ENCODE assay signal across 14 cellular contexts in the genomic region with DNA sequence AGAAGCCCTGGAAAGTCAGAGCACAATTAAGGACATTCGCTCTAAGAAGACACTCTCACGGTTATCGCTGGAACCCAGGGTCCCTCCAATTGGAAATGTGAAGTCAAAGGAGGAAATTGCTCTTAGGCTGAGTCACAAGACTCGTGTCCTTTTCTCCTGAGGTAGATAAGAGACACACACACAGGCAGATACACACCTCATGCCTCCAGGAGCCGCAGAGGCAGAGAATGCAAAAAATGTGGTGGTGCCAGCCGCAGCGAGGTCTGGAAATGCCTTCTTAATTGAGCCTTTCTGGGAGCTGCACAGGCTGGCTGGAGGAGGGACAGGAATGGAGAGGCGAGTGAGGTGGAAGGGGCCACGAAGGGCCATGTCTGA.
A peak's percentile ranks its signal among the peaks of the same experiment; 100 is the strongest.
DNase-seq lines count a peak whose midpoint lies in the region; ATAC-seq, FAIRE-seq and TF ChIP-seq lines count a peak whose summit lies in the region.
"Had no signal": no experiment of that assay in that cellular context is flagged by ENCODE, and none has a peak within 500 bp of the region (broad histone marks: within the 10 kb centered on the region; RNA-seq: fewer than 3 reads in every experiment).

No MANE protein-coding gene starts in this region.

- H3K9me2 ChIP-seq in OCI-LY7 (ENCODE audit: insufficient read depth, low read length) = no peaks in the 10 kb centered on the region

- ATAC-seq in K562 = peak; percentile 67
- peak in 1 of 2 donors; percentile 71 for ATAC-seq in upper lobe of left lung (ENCODE audit: low FRiP score in 2 of 2)
- ATAC-seq in GM21423 (IDR thresholded peaks at IDR 0.05; ENCODE audit: unreplicated experiment) = no peak

- H3K27me3 ChIP-seq in K562 (ENCODE audit: control insufficient read depth in 2 of 2, insufficient read depth in 2 of 2, low read length in 2 of 2) (no peaks in the 10 kb centered on the region), upper lobe of left lung (no peaks in the 10 kb centered on the region)

- H3K4me2 ChIP-seq in K562 (ENCODE audit: insufficient read depth, low read length) = peak overlapping the region; percentile 31; the same call in 1 of the 2 replicates
- no peak overlapping the region for H3K4me2 ChIP-seq in OCI-LY7 (ENCODE audit: low read length)

- H3K9me3 ChIP-seq in K562 (replicated peaks; ENCODE audit: control insufficient read depth, insufficient read depth, low read depth, low read length) = no peaks in the 10 kb centered on the region
- H3K9me3 ChIP-seq in upper lobe of left lung = no peaks in the 10 kb centered on the region
- H3K9me3 ChIP-seq in OCI-LY7 (ENCODE audit: low read length) = no peaks in the 10 kb centered on the region

- H3K79me2 ChIP-seq in K562 (ENCODE audit: control insufficient read depth, insufficient read depth, low read length) (no peaks in the 10 kb centered on the region), OCI-LY7 (ENCODE audit: insufficient read depth, low read depth, low read length) (no peaks in the 10 kb centered on the region)

- no peaks in the 10 kb centered on the region; the same call in 1 of the 2 replicates for H4K20me1 ChIP-seq in K562 (replicated peaks; ENCODE audit: control insufficient read depth, insufficient read depth, low read length)
- no peaks in the 10 kb centered on the region for H4K20me1 ChIP-seq in OCI-LY7 (ENCODE audit: insufficient read depth, low read length)

- TF ChIP-seq RAD21 in K562 (CRISPR knock-in tag; conservative IDR thresholded peaks at IDR 0.05 in 1 of 2, IDR thresholded peaks at IDR 0.05 in 1 of 2) = peak in 1 of 2 experiments; percentile 25; a peak in 1 of 4 replicates

- DNase-seq in NCI-H510A treated with DMSO at 0.1 percent for 48 hours (lab: John Stamatoyannopoulos, UW) = peak; percentile 70
- no peak for DNase-seq in NCI-H510A (lab: John Stamatoyannopoulos, UW)
- peak in 2 of 4 experiments; percentile 53 to 78 for DNase-seq in K562 (ENCODE audit: extremely low read depth in 1 of 4, low spot score in 3 of 4)
- DNase-seq in kidney glomerular epithelial cell (lab: John Stamatoyannopoulos, UW) = peak; percentile 94
- peak in 1 of 2 donors; percentile 52 for DNase-seq in upper lobe of left lung
- no peak for DNase-seq in NCI-H69 (lab: John Stamatoyannopoulos, UW)
- DNase-seq in OCI-LY7 (ENCODE audit: low spot score) = no peak
- DNase-seq: activated CD8-positive, alpha-beta memory T cell treated with anti-CD3 and anti-CD28 coated beads, Interleukin-2, amount 50 U/mL, for 48 hours; DMS 273 treated with DMSO at 0.1 percent for 48 hours; NCI-H1417 treated with DMSO at 0.1 percent for 48 hours had no signal

- CTCF ChIA-PET in K562 (lab: Yijun Ruan, JAX; ENCODE audit: low intra/inter-chr PET ratio) = interaction anchor here (1.1 to 1.6 kb wide), 3 partner anchors 355 to 622 kb away, joined by 5 to 6 read pairs (median 5); no protein-coding TSS in a partner anchor
- CTCF ChIA-PET in OCI-LY7 (lab: Charles Lee; ENCODE audit: unreplicated experiment) = interaction anchor here (0.5 kb wide), 1 partner anchor 231 kb away, joined by 3 read pairs; no protein-coding TSS in a partner anchor

- H3K27ac ChIP-seq in K562 (ENCODE audit: extremely low read depth, low read depth, low read length) = no peak overlapping the region; the same call in 2 of the 3 replicates
- peak overlapping the region in 3 of 4 donors; percentile 1 to 39 (median 23) for H3K27ac ChIP-seq in upper lobe of left lung
- no peak overlapping the region for H3K27ac ChIP-seq in OCI-LY7 (ENCODE audit: low read depth, low read length, poor library complexity, severe bottlenecking)
- H3K27ac ChIP-seq: 22Rv1, HL-60 had no signal

- FAIRE-seq in K562 (lab: Jason Lieb, UNC) = peak; percentile 74
- FAIRE-seq: TTC549 had no signal

- POLR2A ChIA-PET in K562 (lab: Yijun Ruan, JAX) (interaction anchor here (0.6 to 2.2 kb wide), 4 partner anchors 217 to 359 kb away, joined by 3 to 17 read pairs (median 6); partner anchors contain the start of gene HES1), OCI-LY7 (lab: Charles Lee) (no interaction called here)

- no peak for TF ChIP-seq CTCF in K562 (IDR thresholded peaks at IDR 0.05 in 2 of 3, conservative IDR thresholded peaks at IDR 0.05 in 1 of 3; ENCODE audit: insufficient read depth in 2 of 3, low read depth in 1 of 3, low read length in 3 of 3)
- peak in 1 of 6 experiments; percentile 13 for TF ChIP-seq CTCF in upper lobe of left lung (IDR thresholded peaks at IDR 0.05)
- no peak for TF ChIP-seq CTCF in OCI-LY7 (conservative IDR thresholded peaks at IDR 0.05; ENCODE audit: low read length)

- H2AFZ ChIP-seq in K562 (ENCODE audit: low read depth, low read length) (peak overlapping the region; percentile 43), OCI-LY7 (ENCODE audit: low read length) (no peak overlapping the region)

- no TSS peak for BruUV-seq in K562 (replicated peaks; lab: Mats Ljungman, UMichigan)
- BruUV-seq in OCI-LY7 (replicated peaks; lab: Mats Ljungman, UMichigan) = no TSS peak

- TF ChIP-seq EP300 in K562 (IDR thresholded peaks at IDR 0.05; ENCODE audit: low read length) (peak; percentile 71), upper lobe of left lung (IDR thresholded peaks at IDR 0.05) (peak in 1 of 4 donors; percentile 5)

- H3K36me3 ChIP-seq in K562 (ENCODE audit: control insufficient read depth, insufficient read depth, low read length) (no peaks in the 10 kb centered on the region), upper lobe of left lung (no peaks in the 10 kb centered on the region), OCI-LY7 (ENCODE audit: insufficient read depth, low read length) (no peaks in the 10 kb centered on the region)

- WGBS in K562 (ENCODE audit: insufficient coverage, low coverage, missing lambda C conversion rate) = 10% methylated on average over 8 of the region's 9 CpGs
- 52 to 70% methylated on average over 9 of the region's 9 CpGs for WGBS in upper lobe of left lung, 2 donors

- no peaks in the 10 kb centered on the region for H3K9me1 ChIP-seq in K562 (ENCODE audit: control insufficient read depth, insufficient read depth, low read length)

- H3K9ac ChIP-seq in K562 (ENCODE audit: insufficient read depth in 1 of 2, low read depth in 2 of 2, low read length in 2 of 2) = peak overlapping the region; percentile 37 to 75

- TF ChIP-seq POLR2A in K562 (conservative IDR thresholded peaks at IDR 0.05) (no peak), upper lobe of left lung (IDR thresholded peaks at IDR 0.05) (no peak)

- H3K4me1 ChIP-seq in K562 (replicated peaks in 1 of 2; ENCODE audit: control insufficient read depth in 2 of 2, insufficient read depth in 2 of 2, low read length in 2 of 2) (peaks cover 15 to 25% of the 10 kb centered on the region in 2 experiments; a peak in 4 of 5 replicates), upper lobe of left lung (peaks cover 0 to 14% (median 4%) of the 10 kb centered on the region in 4 donors), OCI-LY7 (ENCODE audit: insufficient read depth, low read length, poor library complexity, severe bottlenecking) (peaks cover 6% of the 10 kb centered on the region)

- in situ Hi-C loops in K562 (cut with MboI) = no loop called here

- H3K4me3 ChIP-seq in K562 = no peak overlapping the region
- H3K4me3 ChIP-seq in upper lobe of left lung = no peak overlapping the region
- no peak overlapping the region for H3K4me3 ChIP-seq in OCI-LY7 (ENCODE audit: low read depth, low read length, poor library complexity, severe bottlenecking)

- intact Hi-C loops in K562 (cut with micrococcal nuclease) = loop anchor here (2.0 to 10.0 kb wide), 2 partner anchors 117 to 293 kb away; no protein-coding TSS in a partner anchor
- intact Hi-C loops in OCI-LY7 (cut with micrococcal nuclease; ENCODE audit: unreplicated experiment) = loop anchor here (10.0 kb wide), 1 partner anchor 193 kb away; no protein-coding TSS in a partner anchor

TF ChIP-seq in K562, 482 proteins besides CTCF, POLR2A, EP300 and RAD21 (continues in another document):
- TF ChIP-seq ZNF165 (CRISPR knock-in tag; IDR thresholded peaks at IDR 0.05; ENCODE audit: borderline replicate concordance) (no peak), GABPB2 (CRISPR knock-in tag; conservative IDR thresholded peaks at IDR 0.05) (no peak), TBL1XR1 (IDR thresholded peaks at IDR 0.05; ENCODE audit: low read length in 2 of 2) (peak in 1 of 2 experiments; percentile 43; a peak in 1 of 4 replicates), ZFP30 (CRISPR knock-in tag; IDR thresholded peaks at IDR 0.05; ENCODE audit: borderline replicate concordance) (no peak), CBFA2T3 (IDR thresholded peaks at IDR 0.05) (peak; percentile 79), TFE3 (CRISPR knock-in tag; IDR thresholded peaks at IDR 0.05) (peak; percentile 20; the same call in 1 of the 2 replicates), CREM (IDR thresholded peaks at IDR 0.05; ENCODE audit: low read depth) (0 out of 2 replicates have a peak, but pooled peaks have one; percentile 36), DMBX1 (CRISPR knock-in tag; IDR thresholded peaks at IDR 0.05; ENCODE audit: borderline replicate concordance) (0 out of 2 replicates have a peak, but pooled peaks have one; percentile 12), PHB2 (IDR thresholded peaks at IDR 0.05; ENCODE audit: low read depth) (no peak), GTF2E2 (tag; IDR thresholded peaks at IDR 0.05) (no peak), LEF1 (IDR thresholded peaks at IDR 0.05) (no peak), SMAD4 (CRISPR knock-in tag; conservative IDR thresholded peaks at IDR 0.05) (peak; percentile 63; the same call in 1 of the 2 replicates)
- TF ChIP-seq, protein P1, sequence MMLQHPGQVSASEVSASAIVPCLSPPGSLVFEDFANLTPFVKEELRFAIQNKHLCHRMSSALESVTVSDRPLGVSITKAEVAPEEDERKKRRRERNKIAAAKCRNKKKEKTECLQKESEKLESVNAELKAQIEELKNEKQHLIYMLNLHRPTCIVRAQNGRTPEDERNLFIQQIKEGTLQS (IDR thresholded peaks at IDR 0.05) = peak; percentile 65; the same call in 1 of the 2 replicates
- TF ChIP-seq, protein P1 (CRISPR knock-in tag; conservative IDR thresholded peaks at IDR 0.05) = no peak

Comparison
In these comparisons a context has a peak if more than half of its experiments do, and no peak if none do; other contexts are left out.
1. DNase-seq: peak in NCI-H510A treated with DMSO at 0.1 percent for 48 hours (single experiment) and kidney glomerular epithelial cell (single experiment); none in NCI-H510A (single experiment), NCI-H69 (single experiment) and OCI-LY7 (single experiment).
2. H3K27ac ChIP-seq: peak in upper lobe of left lung (3 of 4); none in K562 (single experiment) and OCI-LY7 (single experiment).